25 cellular contexts compared by ENCODE assay signal in genomic region chr6:39696986-39697788, GRCh38.
"Had no signal": no experiment of that assay in that cellular context is flagged by ENCODE, and none has a peak within 500 bp of the region (broad histone marks: within the 10 kb centered on the region; RNA-seq: fewer than 3 reads in every experiment).

No MANE protein-coding gene starts in this region.

- DNase-seq: activated CD4-positive, alpha-beta T cell treated with anti-CD3 and anti-CD28 coated beads for 1 hour; activated CD4-positive, alpha-beta T cell treated with anti-CD3 and anti-CD28 coated beads, Interleukin-2, amount 50 U/mL, for 1 hour; activated CD8-positive, alpha-beta memory T cell treated with anti-CD3 and anti-CD28 coated beads for 24 hours; activated CD8-positive, alpha-beta memory T cell treated with anti-CD3 and anti-CD28 coated beads, Interleukin-2, amount 50 U/mL, for 48 hours; activated naive CD4-positive, alpha-beta T cell; activated T-cell treated with anti-CD3 and anti-CD28 coated beads, Interleukin-2, amount 50 U/mL, for 4 hours; esophagus squamous epithelium; gastrocnemius medialis; hippocampal formation; kidney glomerular epithelial cell; left ventricle myocardium superior; pancreas; psoas muscle; stimulated activated CD4-positive, alpha-beta T cell treated with anti-CD3 and anti-CD28 coated beads, Interleukin-4, amount 100 ng/mL, for 24 hours; substantia nigra; thyroid gland; WERI-Rb-1 had no signal

- H3K4me1 ChIP-seq: breast epithelium, esophagus squamous epithelium, gastrocnemius medialis, pancreas, psoas muscle, right atrium auricular region, thyroid gland had no signal

- H3K4me3 ChIP-seq: breast epithelium, esophagus squamous epithelium, gastrocnemius medialis, pancreas, psoas muscle, right atrium auricular region, thyroid gland had no signal

- H3K9me3 ChIP-seq: breast epithelium, esophagus squamous epithelium, gastrocnemius medialis, neutrophil, pancreas, psoas muscle, right atrium auricular region, thyroid gland had no signal

- H3K36me3 Mint-ChIP-seq: activated naive CD8-positive, alpha-beta T cell; natural killer cell treated with Interleukin-12 subunit alpha and Interleukin-12 subunit beta and Interleukin-15 and Interleukin-18, amount 100 ng/mL, for 72 hours had no signal

- H3K4me3 Mint-ChIP-seq: activated naive CD8-positive, alpha-beta T cell; activated T-cell treated with anti-CD3 and anti-CD28 coated beads, Interleukin-2, amount 50 U/mL, for 4 hours; central memory CD8-positive, alpha-beta T cell; natural killer cell treated with Interleukin-12 subunit alpha and Interleukin-12 subunit beta and Interleukin-15 and Interleukin-18, amount 100 ng/mL, for 72 hours; stimulated activated naive CD8-positive, alpha-beta T cell treated with anti-CD3 and anti-CD28 coated beads, Interleukin-15, Interleukin-2, amounts not matched to agents 100 ng/mL and 50 ng/mL, for 24 hours had no signal

- H3K4me1 Mint-ChIP-seq: central memory CD8-positive, alpha-beta T cell had no signal

- H3K27me3 ChIP-seq: breast epithelium, esophagus squamous epithelium, gastrocnemius medialis, pancreas, right atrium auricular region, thyroid gland had no signal

- ATAC-seq: activated T-cell treated with anti-CD3 and anti-CD28 coated beads, Interleukin-2, amount 50 U/mL, for 4 hours; gastrocnemius medialis; left ventricle myocardium superior; natural killer cell treated with Interleukin-12 subunit alpha and Interleukin-12 subunit beta and Interleukin-15 and Interleukin-18, amount 100 ng/mL, for 72 hours; pancreas; psoas muscle had no signal

- H3K27ac Mint-ChIP-seq: activated naive CD8-positive, alpha-beta T cell; activated T-helper 2 cell treated with anti-CD3 and anti-CD28 coated beads, Interferon-gamma antibody, Interleukin-2, Interleukin-4, amounts not matched to agents 10 μg/mL and 5 μg/mL and 100 μg/mL, durations not matched to agents 14 hours and 24 hours and 36 hours; natural killer cell treated with Interleukin-12 subunit alpha and Interleukin-12 subunit beta and Interleukin-15 and Interleukin-18, amount 100 ng/mL, for 72 hours; stimulated activated naive CD8-positive, alpha-beta T cell treated with anti-CD3 and anti-CD28 coated beads, Interleukin-15, Interleukin-2, amounts not matched to agents 100 ng/mL and 50 ng/mL, for 24 hours had no signal

- H3K9me3 Mint-ChIP-seq: activated T-helper 2 cell treated with anti-CD3 and anti-CD28 coated beads, Interferon-gamma antibody, Interleukin-2, Interleukin-4, amounts not matched to agents 10 μg/mL and 5 μg/mL and 100 μg/mL, durations not matched to agents 14 hours and 24 hours and 36 hours; central memory CD8-positive, alpha-beta T cell; natural killer cell treated with Interleukin-12 subunit alpha and Interleukin-12 subunit beta and Interleukin-15 and Interleukin-18, amount 100 ng/mL, for 72 hours; stimulated activated naive CD8-positive, alpha-beta T cell treated with anti-CD3 and anti-CD28 coated beads, Interleukin-15, Interleukin-2, amounts not matched to agents 100 ng/mL and 50 ng/mL, for 24 hours had no signal

- H3K27ac ChIP-seq: breast epithelium, esophagus squamous epithelium, gastrocnemius medialis, neutrophil, pancreas, psoas muscle, right atrium auricular region, thyroid gland, WERI-Rb-1 had no signal

- H3K36me3 ChIP-seq: breast epithelium, esophagus squamous epithelium, gastrocnemius medialis, neutrophil, pancreas, right atrium auricular region, thyroid gland, WERI-Rb-1 had no signal
